8 cellular contexts compared by ENCODE assay signal in the genomic region with DNA sequence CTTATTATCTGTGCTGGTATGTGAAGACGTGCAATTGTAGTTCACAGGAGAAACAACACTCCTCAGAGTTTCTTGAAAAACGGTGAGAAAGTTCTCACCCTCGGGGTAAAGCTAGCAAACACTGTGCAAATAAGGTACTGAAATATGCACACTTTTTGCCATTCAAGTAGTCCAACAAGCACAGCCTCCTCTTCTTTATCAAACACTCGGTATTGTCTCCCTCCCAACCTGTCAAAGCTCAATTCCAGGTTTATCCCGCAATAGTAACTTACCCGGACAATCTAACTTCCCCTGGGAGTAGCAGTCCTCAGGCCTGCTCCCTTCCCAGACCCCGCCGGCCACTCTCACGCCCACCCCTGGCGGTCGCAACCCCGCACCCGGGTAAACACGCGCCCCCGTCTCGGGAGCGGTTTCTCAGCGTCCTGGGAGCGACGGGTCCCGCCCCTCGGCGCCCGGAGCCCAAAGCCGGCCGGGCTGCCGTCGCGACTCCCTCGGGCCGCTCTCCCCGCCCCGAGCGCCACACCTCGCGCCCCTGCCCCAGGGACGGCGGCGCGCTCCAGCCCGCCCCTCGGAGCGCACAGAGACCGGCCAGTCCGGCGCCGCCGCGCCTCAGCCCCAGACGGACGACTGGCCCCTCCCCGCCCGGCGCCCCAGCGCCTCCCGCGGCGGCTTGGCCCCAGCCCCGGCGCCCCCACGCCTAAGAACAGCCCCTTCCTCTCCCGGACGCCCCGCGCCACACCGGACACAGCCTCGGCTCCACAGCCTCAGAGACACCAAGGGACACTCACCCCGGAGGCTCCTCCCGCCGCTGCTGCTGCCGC. TPM values are rescaled to one million over a fixed set of nuclear protein-coding genes. Genes with fewer than 3 reads are reported as not detected.
DNase-seq lines count a peak whose midpoint lies in the region; ATAC-seq and TF ChIP-seq lines count a peak whose summit lies in the region.

No MANE protein-coding gene starts in this region.

- H3K4me3 ChIP-seq in GM12865 (ENCODE audit: low read depth, low read length) (peak overlapping the region; percentile 84), WI38 (ENCODE audit: low read depth, low read length) (peak overlapping the region; percentile 65), endocrine pancreas (ENCODE audit: control insufficient read depth, insufficient read depth, low read length) (peak overlapping the region; percentile 99), mesendoderm (ENCODE audit: low read length) (peak overlapping the region; percentile 92)

- H3K4me1 ChIP-seq in endocrine pancreas (ENCODE audit: control insufficient read depth, insufficient read depth, low read length) = peaks cover 5% of the 10 kb centered on the region
- H3K4me1 ChIP-seq in mesendoderm (ENCODE audit: control insufficient read depth, low read depth, low read length) = no peaks in the 10 kb centered on the region

- H3K36me3 ChIP-seq in endocrine pancreas (ENCODE audit: control insufficient read depth, insufficient read depth, low read length) (no peaks in the 10 kb centered on the region), mesendoderm (ENCODE audit: control insufficient read depth, insufficient read depth, low read length) (no peaks in the 10 kb centered on the region)

- no peak overlapping the region for H4K5ac ChIP-seq in mesendoderm (ENCODE audit: low read length)

- peaks cover 6% of the 10 kb centered on the region for H3K79me1 ChIP-seq in mesendoderm (ENCODE audit: low read length)

- H3K56ac ChIP-seq in mesendoderm (ENCODE audit: low read length) = peak overlapping the region; percentile 94

- no CpG with 5 or more reads among the region's 72 CpGs for WGBS in mesendoderm (ENCODE audit: extremely low coverage, insufficient coverage, low lambda C conversion rate)

- TF ChIP-seq CTCF in GM12865 (IDR thresholded peaks at IDR 0.05; ENCODE audit: insufficient read depth, low read depth, low read length, missing control alignments) = no peak
- no peak for TF ChIP-seq CTCF in WI38 (IDR thresholded peaks at IDR 0.05; ENCODE audit: low read depth, low read length)

- H3K79me2 ChIP-seq in mesendoderm (ENCODE audit: control insufficient read depth, insufficient read depth, low read length) = peaks cover 46% of the 10 kb centered on the region

- peak overlapping the region; percentile 95 for H3K18ac ChIP-seq in mesendoderm (ENCODE audit: low read length)

- H3K23ac ChIP-seq in mesendoderm (ENCODE audit: low read length) = peak overlapping the region; percentile 56

- H3K27ac Mint-ChIP-seq in stimulated activated effector memory CD8-positive, alpha-beta T cell treated with anti-CD3 and anti-CD28 coated beads, Interleukin-12 subunit alpha, Interleukin-12 subunit beta, amount 100 ng/mL, for 72 hours = peak overlapping the region; percentile 96

- DNase-seq in GM12865 (ENCODE audit: low read depth) (peak; percentile 77), HuH-7.5 (ENCODE audit: low spot score) (peak; percentile 43), mesendoderm (peak; percentile 74), NCI-H187 treated with DMSO at 0.1 percent for 48 hours (lab: John Stamatoyannopoulos, UW) (no peak)
- peak; percentile 36 to 78 for DNase-seq in stimulated activated effector memory CD8-positive, alpha-beta T cell treated with anti-CD3 and anti-CD28 coated beads, Interleukin-12 subunit alpha, Interleukin-12 subunit beta, amount 100 ng/mL, for 72 hours (ENCODE audit: low spot score in 2 of 2)

- no peaks in the 10 kb centered on the region for H3K9me3 ChIP-seq in endocrine pancreas (ENCODE audit: control insufficient read depth, low read length)

- no peaks in the 10 kb centered on the region for H3K9me3 Mint-ChIP-seq in stimulated activated effector memory CD8-positive, alpha-beta T cell treated with anti-CD3 and anti-CD28 coated beads, Interleukin-12 subunit alpha, Interleukin-12 subunit beta, amount 100 ng/mL, for 72 hours

- no peak overlapping the region for H4K8ac ChIP-seq in mesendoderm (ENCODE audit: low read depth, low read length)

- H3K36me3 Mint-ChIP-seq in stimulated activated effector memory CD8-positive, alpha-beta T cell treated with anti-CD3 and anti-CD28 coated beads, Interleukin-12 subunit alpha, Interleukin-12 subunit beta, amount 100 ng/mL, for 72 hours = no peaks in the 10 kb centered on the region

- H3K9ac ChIP-seq in endocrine pancreas (ENCODE audit: control insufficient read depth, insufficient read depth, low read length) (peak overlapping the region; percentile 89), mesendoderm (ENCODE audit: low read length) (peak overlapping the region; percentile 85)

- H3K27ac ChIP-seq in mesendoderm (ENCODE audit: low read depth, low read length) = peak overlapping the region; percentile 98

- peak overlapping the region; percentile 80 for H3K4me3 Mint-ChIP-seq in stimulated activated effector memory CD8-positive, alpha-beta T cell treated with anti-CD3 and anti-CD28 coated beads, Interleukin-12 subunit alpha, Interleukin-12 subunit beta, amount 100 ng/mL, for 72 hours

- H3K4ac ChIP-seq in mesendoderm (ENCODE audit: low read depth, low read length) = peak overlapping the region; percentile 100

- H3K4me2 ChIP-seq in mesendoderm (ENCODE audit: low read length) = peak overlapping the region; percentile 90

- no peak overlapping the region for H2AK5ac ChIP-seq in mesendoderm (ENCODE audit: low read length)

- H3K4me1 Mint-ChIP-seq in stimulated activated effector memory CD8-positive, alpha-beta T cell treated with anti-CD3 and anti-CD28 coated beads, Interleukin-12 subunit alpha, Interleukin-12 subunit beta, amount 100 ng/mL, for 72 hours = peaks cover 49% of the 10 kb centered on the region

- H2BK120ac ChIP-seq in mesendoderm (ENCODE audit: low read depth, low read length) = peak overlapping the region; percentile 19

- H3K27me3 ChIP-seq in endocrine pancreas (ENCODE audit: control insufficient read depth, insufficient read depth, low read length) (no peaks in the 10 kb centered on the region), mesendoderm (ENCODE audit: insufficient read depth, low read length, poor library complexity) (no peaks in the 10 kb centered on the region)

- H2BK5ac ChIP-seq in mesendoderm (ENCODE audit: low read length) = peak overlapping the region; percentile 22

- H2BK15ac ChIP-seq in mesendoderm (replicated peaks; ENCODE audit: low read depth) = no peak overlapping the region

- peak; percentile 62 for ATAC-seq in GM21529 (IDR thresholded peaks at IDR 0.05; ENCODE audit: unreplicated experiment)
- peak; percentile 71 for ATAC-seq in stimulated activated effector memory CD8-positive, alpha-beta T cell treated with anti-CD3 and anti-CD28 coated beads, Interleukin-12 subunit alpha, Interleukin-12 subunit beta, amount 100 ng/mL, for 72 hours

RNA-seq across cellular contexts. Expression of gene BTBD7, which starts 0.6 kb away (rescaled TPM):
- polyA plus RNA-seq in mesendoderm (2013, experiment 1 of 2) = 21.2 TPM
- polyA plus RNA-seq in mesendoderm (2013, experiment 2 of 2) = 21.0 TPM

RNA-seq across cellular contexts. Expression of gene COX8C, which starts 14.7 kb away (rescaled TPM):
- polyA plus RNA-seq in mesendoderm (2013, experiment 1 of 2) = not detected
- not detected for polyA plus RNA-seq in mesendoderm (2013, experiment 2 of 2)
